Comparison of ENCODE assay signal across 24 cellular contexts in the genomic region with DNA sequence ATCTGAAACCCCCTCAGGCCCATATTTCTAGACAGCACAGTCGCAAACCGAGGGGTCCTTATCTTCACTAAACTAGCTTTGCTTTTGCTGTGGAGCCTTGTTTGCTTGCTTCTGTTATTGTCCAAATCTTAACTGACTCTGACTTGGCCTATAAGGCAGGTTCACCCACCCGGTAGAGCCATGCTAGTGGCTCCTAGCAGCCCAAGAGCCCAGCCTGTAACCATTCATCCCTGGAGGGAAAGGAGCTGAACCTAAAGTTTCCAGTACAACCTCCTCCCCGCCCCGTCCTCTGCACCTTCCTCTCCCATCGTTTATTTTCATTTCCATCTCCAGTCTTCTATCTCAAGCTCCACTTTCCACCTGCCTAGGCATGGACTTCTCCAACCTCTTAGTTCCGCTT.
"Had no signal": no experiment of that assay in that cellular context is flagged by ENCODE, and none has a peak within 500 bp of the region (broad histone marks: within the 10 kb centered on the region; RNA-seq: fewer than 3 reads in every experiment).

No MANE protein-coding gene starts in this region.

- H3K4me1 ChIP-seq: esophagus squamous epithelium, gastroesophageal sphincter, heart right ventricle had no signal

- DNase-seq: activated CD4-positive, alpha-beta memory T cell treated with anti-CD3 and anti-CD28 coated beads for 36 hours; activated CD4-positive, alpha-beta T cell treated with anti-CD3 and anti-CD28 coated beads for 36 hours; activated CD4-positive, CD25-positive, alpha-beta regulatory T cell; activated CD4-positive, CD25-positive, alpha-beta regulatory T cell treated with anti-CD3 and anti-CD28 coated beads, Interleukin-2, amount 50 U/mL, for 72 hours; activated CD8-positive, alpha-beta memory T cell treated with anti-CD3 and anti-CD28 coated beads, Interleukin-2, amount 10 ng/mL, durations not matched to agents 7 days and 5 days; activated CD8-positive, alpha-beta memory T cell treated with anti-CD3 and anti-CD28 coated beads, Interleukin-2, amount 50 U/mL, for 4 hours; activated CD8-positive, alpha-beta T cell treated with anti-CD3 and anti-CD28 coated beads, Interleukin-2, amount 10 ng/mL, durations not matched to agents 7 days and 5 days; activated gamma-delta T cell treated with Interleukin-2 at 50 U/mL for 16 hours; activated naive CD4-positive, alpha-beta T cell treated with anti-CD3 and anti-CD28 coated beads, Interleukin-2, amount 50 U/mL, for 16 hours; activated naive CD4-positive, alpha-beta T cell treated with Interleukin-2 at 50 U/mL for 16 hours; activated T-cell treated with anti-CD3 and anti-CD28 coated beads, Interleukin-2, amount 50 U/mL, for 1 hour; activated T-cell treated with anti-CD3 and anti-CD28 coated beads, Interleukin-2, amount 50 U/mL, for 48 hours; amniotic stem cell; anterior cingulate cortex; brain microvascular endothelial cell; dorsolateral prefrontal cortex; effector memory CD4-positive, alpha-beta T cell; erythroblast; esophagus squamous epithelium; foreskin melanocyte; heart right ventricle; T-helper 2 cell had no signal

- H3K4me3 ChIP-seq: coronary artery, dorsolateral prefrontal cortex, esophagus squamous epithelium, gastroesophageal sphincter, heart right ventricle had no signal

- H3K27ac ChIP-seq: brain microvascular endothelial cell, coronary artery, dorsolateral prefrontal cortex, esophagus squamous epithelium, gastroesophageal sphincter, heart right ventricle had no signal

- H3K36me3 ChIP-seq: brain microvascular endothelial cell, esophagus squamous epithelium, gastroesophageal sphincter, heart right ventricle had no signal

- H3K9me3 ChIP-seq: esophagus squamous epithelium, gastroesophageal sphincter had no signal

- ATAC-seq: activated CD4-positive, alpha-beta T cell treated with anti-CD3 and anti-CD28 coated beads for 36 hours; activated CD8-positive, alpha-beta memory T cell treated with anti-CD3 and anti-CD28 coated beads, Interleukin-2, amount 10 ng/mL, durations not matched to agents 7 days and 5 days; activated CD8-positive, alpha-beta T cell treated with anti-CD3 and anti-CD28 coated beads, Interleukin-2, amount 10 ng/mL, durations not matched to agents 7 days and 5 days; gastroesophageal sphincter; heart right ventricle had no signal

- H3K27me3 ChIP-seq: brain microvascular endothelial cell, dorsolateral prefrontal cortex, esophagus squamous epithelium had no signal
